In genomic region chr10:4141471-4141870, GRCh38 we compare ENCODE assay signal across 13 cellular contexts.
DNase-seq lines count a peak whose midpoint lies in the region; ATAC-seq, FAIRE-seq and TF ChIP-seq lines count a peak whose summit lies in the region.
"Had no signal": no experiment of that assay in that cellular context is flagged by ENCODE, and none has a peak within 500 bp of the region (broad histone marks: within the 10 kb centered on the region; RNA-seq: fewer than 3 reads in every experiment).

No MANE protein-coding gene starts in this region.

- CTCF ChIA-PET in K562 (lab: Yijun Ruan, JAX; ENCODE audit: low intra/inter-chr PET ratio): no interaction called here

- no peak overlapping the region for H2AFZ ChIP-seq in DND-41 (ENCODE audit: low read depth, low read length)
- H2AFZ ChIP-seq in K562 (ENCODE audit: low read depth, low read length): no peak overlapping the region

- no peaks in the 10 kb centered on the region for H3K36me3 ChIP-seq in DND-41 (ENCODE audit: insufficient read depth, low read length)
- no peaks in the 10 kb centered on the region for H3K36me3 ChIP-seq in K562 (ENCODE audit: control insufficient read depth, insufficient read depth, low read length)

- H3K9me3 ChIP-seq in DND-41 (ENCODE audit: insufficient read depth, low read length, severe bottlenecking) (peaks cover 8% of the 10 kb centered on the region), K562 (replicated peaks; ENCODE audit: control insufficient read depth, insufficient read depth, low read depth, low read length) (no peaks in the 10 kb centered on the region)

- H3K4me2 ChIP-seq in DND-41 (ENCODE audit: insufficient read depth, low read length) (no peak overlapping the region), K562 (ENCODE audit: insufficient read depth, low read length) (no peak overlapping the region)
- H3K4me2 ChIP-seq: smooth muscle cell had no signal

- intact Hi-C loops in K562 (cut with micrococcal nuclease): no loop called here
- intact Hi-C loops in Right ventricle myocardium inferior (cut with DNase I): no loop called here

- no peak for TF ChIP-seq CTCF in DND-41 (IDR thresholded peaks at IDR 0.05; ENCODE audit: borderline replicate concordance, extremely low read depth, low read length, poor library complexity, severe bottlenecking)
- TF ChIP-seq CTCF in K562 (IDR thresholded peaks at IDR 0.05 in 2 of 3, conservative IDR thresholded peaks at IDR 0.05 in 1 of 3; ENCODE audit: insufficient read depth in 2 of 3, low read depth in 1 of 3, low read length in 3 of 3): no peak

- no peak for FAIRE-seq in K562 (lab: Jason Lieb, UNC)
- FAIRE-seq: colon had no signal

- POLR2A ChIA-PET in K562 (lab: Yijun Ruan, JAX): no interaction called here

- H3K27me3 ChIP-seq in DND-41 (ENCODE audit: insufficient read depth, low read length, poor library complexity) (no peaks in the 10 kb centered on the region), K562 (ENCODE audit: control insufficient read depth in 2 of 2, insufficient read depth in 2 of 2, low read length in 2 of 2) (no peaks in the 10 kb centered on the region; a peak in 1 of 5 replicates)

- H4K20me1 ChIP-seq in DND-41 (ENCODE audit: insufficient read depth, low read length) (no peaks in the 10 kb centered on the region), K562 (replicated peaks; ENCODE audit: control insufficient read depth, insufficient read depth, low read length) (no peaks in the 10 kb centered on the region)

- no peak overlapping the region for H3K9ac ChIP-seq in DND-41 (ENCODE audit: low read depth, low read length)
- H3K9ac ChIP-seq in K562 (ENCODE audit: insufficient read depth in 1 of 2, low read depth in 2 of 2, low read length in 2 of 2): no peak overlapping the region

- no peaks in the 10 kb centered on the region for H3K79me2 ChIP-seq in DND-41 (ENCODE audit: insufficient read depth, low read length)
- H3K79me2 ChIP-seq in K562 (ENCODE audit: control insufficient read depth, insufficient read depth, low read length): no peaks in the 10 kb centered on the region

- H3K4me1 ChIP-seq in DND-41 (ENCODE audit: insufficient read depth, low read length) (no peaks in the 10 kb centered on the region), K562 (replicated peaks in 1 of 2; ENCODE audit: control insufficient read depth in 2 of 2, insufficient read depth in 2 of 2, low read length in 2 of 2) (no peaks in the 10 kb centered on the region)

- ATAC-seq in DND-41 (ENCODE audit: insufficient read depth, low read depth) (peak; percentile 50; the same call in 1 of the 3 replicates), K562 (peak; percentile 35; the same call in 1 of the 3 replicates), GM18520 (IDR thresholded peaks at IDR 0.05; ENCODE audit: unreplicated experiment) (no peak), Right ventricle myocardium inferior (no peak)

- DNase-seq in DND-41: no peak
- peak; percentile 18 for DNase-seq in LHCN-M2 (ENCODE audit: low read depth)
- DNase-seq in K562 (ENCODE audit: extremely low read depth in 1 of 4, low spot score in 3 of 4): no peak
- DNase-seq in islet precursor cell: peak; percentile 67
- no peak for DNase-seq in NOMO-1 treated with dmso at 0.1 percent for 144 hours (lab: John Stamatoyannopoulos, UW; ENCODE audit: unreplicated experiment)
- no peak for DNase-seq in COLO668 (lab: John Stamatoyannopoulos, UW; ENCODE audit: unreplicated experiment)
- no peak for DNase-seq in Right ventricle myocardium inferior (ENCODE audit: missing footprints)
- DNase-seq: activated CD4-positive, alpha-beta memory T cell treated with anti-CD3 and anti-CD28 coated beads, Interleukin-2, amount 10 ng/mL, durations not matched to agents 7 days and 5 days; activated effector memory CD4-positive, alpha-beta T cell treated with Interleukin-2 at 50 U/mL for 16 hours; CD4-positive, alpha-beta T cell had no signal

- no peak overlapping the region for H3K27ac ChIP-seq in DND-41 (ENCODE audit: low read length)
- no peak overlapping the region for H3K27ac ChIP-seq in K562 (ENCODE audit: extremely low read depth, low read depth, low read length)

- 3% methylated on average over 4 of the region's 4 CpGs for WGBS in K562 (ENCODE audit: insufficient coverage, low coverage, missing lambda C conversion rate)

- H3K4me3 ChIP-seq in DND-41 (ENCODE audit: low read depth in 1 of 2, low read length in 2 of 2): no peak overlapping the region
- no peak overlapping the region for H3K4me3 ChIP-seq in K562
- H3K4me3 ChIP-seq: smooth muscle cell had no signal

- no TSS peak for BruUV-seq in K562 (replicated peaks; lab: Mats Ljungman, UMichigan)

- TF ChIP-seq POLR2A in K562 (conservative IDR thresholded peaks at IDR 0.05): no peak

- H3K9me1 ChIP-seq in K562 (ENCODE audit: control insufficient read depth, insufficient read depth, low read length): no peaks in the 10 kb centered on the region

- no peak for TF ChIP-seq RAD21 in K562 (CRISPR knock-in tag; conservative IDR thresholded peaks at IDR 0.05 in 1 of 2, IDR thresholded peaks at IDR 0.05 in 1 of 2)

- no peak for TF ChIP-seq EP300 in K562 (IDR thresholded peaks at IDR 0.05; ENCODE audit: low read length)

- in situ Hi-C loops in K562 (cut with MboI): no loop called here

TF ChIP-seq in K562, 482 proteins besides CTCF, POLR2A, EP300 and RAD21:
- no peak for TF ChIP-seq ZNF134 (CRISPR knock-in tag; conservative IDR thresholded peaks at IDR 0.05)
- peak; percentile 91 for TF ChIP-seq EHMT2 (IDR thresholded peaks at IDR 0.05)
- TF ChIP-seq, protein P1, sequence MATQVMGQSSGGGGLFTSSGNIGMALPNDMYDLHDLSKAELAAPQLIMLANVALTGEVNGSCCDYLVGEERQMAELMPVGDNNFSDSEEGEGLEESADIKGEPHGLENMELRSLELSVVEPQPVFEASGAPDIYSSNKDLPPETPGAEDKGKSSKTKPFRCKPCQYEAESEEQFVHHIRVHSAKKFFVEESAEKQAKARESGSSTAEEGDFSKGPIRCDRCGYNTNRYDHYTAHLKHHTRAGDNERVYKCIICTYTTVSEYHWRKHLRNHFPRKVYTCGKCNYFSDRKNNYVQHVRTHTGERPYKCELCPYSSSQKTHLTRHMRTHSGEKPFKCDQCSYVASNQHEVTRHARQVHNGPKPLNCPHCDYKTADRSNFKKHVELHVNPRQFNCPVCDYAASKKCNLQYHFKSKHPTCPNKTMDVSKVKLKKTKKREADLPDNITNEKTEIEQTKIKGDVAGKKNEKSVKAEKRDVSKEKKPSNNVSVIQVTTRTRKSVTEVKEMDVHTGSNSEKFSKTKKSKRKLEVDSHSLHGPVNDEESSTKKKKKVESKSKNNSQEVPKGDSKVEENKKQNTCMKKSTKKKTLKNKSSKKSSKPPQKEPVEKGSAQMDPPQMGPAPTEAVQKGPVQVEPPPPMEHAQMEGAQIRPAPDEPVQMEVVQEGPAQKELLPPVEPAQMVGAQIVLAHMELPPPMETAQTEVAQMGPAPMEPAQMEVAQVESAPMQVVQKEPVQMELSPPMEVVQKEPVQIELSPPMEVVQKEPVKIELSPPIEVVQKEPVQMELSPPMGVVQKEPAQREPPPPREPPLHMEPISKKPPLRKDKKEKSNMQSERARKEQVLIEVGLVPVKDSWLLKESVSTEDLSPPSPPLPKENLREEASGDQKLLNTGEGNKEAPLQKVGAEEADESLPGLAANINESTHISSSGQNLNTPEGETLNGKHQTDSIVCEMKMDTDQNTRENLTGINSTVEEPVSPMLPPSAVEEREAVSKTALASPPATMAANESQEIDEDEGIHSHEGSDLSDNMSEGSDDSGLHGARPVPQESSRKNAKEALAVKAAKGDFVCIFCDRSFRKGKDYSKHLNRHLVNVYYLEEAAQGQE (CRISPR knock-in tag; IDR thresholded peaks at IDR 0.05; ENCODE audit: low read depth): peak; percentile 87
- TF ChIP-seq MIER1 (IDR thresholded peaks at IDR 0.05; ENCODE audit: low read depth): peak; percentile 77
- no peak for TF ChIP-seq ILF3 (IDR thresholded peaks at IDR 0.05; ENCODE audit: borderline replicate concordance)
- no peak for TF ChIP-seq NR2F6 (CRISPR knock-in tag; IDR thresholded peaks at IDR 0.05)
- TF ChIP-seq ZNF3 (CRISPR knock-in tag; IDR thresholded peaks at IDR 0.05): no peak

Comparison
In these comparisons a context has a peak if more than half of its experiments do, and no peak if none do; other contexts are left out.
1. ATAC-seq: peak in DND-41 (single experiment) and K562 (single experiment); none in GM18520 (single experiment) and Right ventricle myocardium inferior (single experiment).
2. DNase-seq: peak in LHCN-M2 (single experiment) and islet precursor cell (single experiment); none in DND-41 (single experiment), K562 (0 of 4), NOMO-1 treated with dmso at 0.1 percent for 144 hours (single experiment), COLO668 (single experiment) and Right ventricle myocardium inferior (single experiment).